ENCODE assay signal across 19 cellular contexts in the genomic region with DNA sequence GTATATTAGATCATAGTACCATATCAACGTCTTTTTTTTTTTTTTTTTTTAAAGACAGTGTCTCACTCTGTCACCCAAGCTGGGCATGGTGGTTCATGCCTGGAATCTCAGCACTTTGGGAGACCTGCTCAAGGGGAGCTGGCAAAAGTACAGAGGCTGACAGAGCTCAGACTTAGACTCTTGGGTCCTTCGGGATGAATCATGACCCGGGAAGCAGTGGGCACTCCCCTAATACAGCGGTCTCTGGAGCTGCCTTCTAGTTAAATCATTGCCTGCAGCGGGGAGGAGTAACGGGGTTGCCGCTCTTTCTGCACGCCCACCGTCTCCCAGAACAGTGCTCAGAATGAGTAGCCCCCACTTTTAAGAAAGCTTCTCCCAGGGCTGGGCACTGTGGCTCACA.
"Had no signal": no experiment of that assay in that cellular context is flagged by ENCODE, and none has a peak within 500 bp of the region (broad histone marks: within the 10 kb centered on the region; RNA-seq: fewer than 3 reads in every experiment).

No MANE protein-coding gene starts in this region.

- H3K4me3 ChIP-seq: gastrocnemius medialis, lung, mucosa of descending colon, neural progenitor cell, right lobe of liver, stomach, thyroid gland had no signal

- H3K9me3 ChIP-seq: gastrocnemius medialis, mucosa of descending colon, right lobe of liver, stomach, thyroid gland had no signal

- DNase-seq: effector CD8-positive, alpha-beta T cell; endodermal cell; gastrocnemius medialis; mucosa of descending colon; naive thymus-derived CD4-positive, alpha-beta T cell; small intestine; stimulated activated CD4-positive, alpha-beta T cell treated with anti-CD3 and anti-CD28 coated beads, Interleukin-15, amount 100 ng/mL, for 24 hours; stimulated activated CD4-positive, alpha-beta T cell treated with anti-CD3 and anti-CD28 coated beads, Interleukin-2, amount 100 ng/mL, for 48 hours; stimulated activated naive CD4-positive, alpha-beta T cell treated with Interleukin-2 at 50 U/mL for 16 hours; stomach; thyroid gland; trophoblast cell had no signal

- H3K9ac ChIP-seq: neural progenitor cell, parathyroid adenoma had no signal

- H3K36me3 ChIP-seq: gastrocnemius medialis, neural progenitor cell, right lobe of liver, stomach, thyroid gland had no signal

- H3K27ac ChIP-seq: epithelial cell of prostate, gastrocnemius medialis, neural progenitor cell, parathyroid adenoma, right lobe of liver, stomach, thyroid gland had no signal

- H3K4me1 ChIP-seq: gastrocnemius medialis, neural progenitor cell, parathyroid adenoma, right lobe of liver, stomach, thyroid gland had no signal

- ATAC-seq: esophagus mucosa; gastrocnemius medialis; left lobe of liver; mucosa of descending colon; naive thymus-derived CD4-positive, alpha-beta T cell; right lobe of liver had no signal

- H3K27me3 ChIP-seq: gastrocnemius medialis, neural progenitor cell, right lobe of liver, thyroid gland had no signal
